7 cellular contexts compared by ENCODE assay signal in genomic region chr17:41666708-41667279, GRCh38.
DNase-seq lines count a peak whose midpoint lies in the region; ATAC-seq and TF ChIP-seq lines count a peak whose summit lies in the region.

No MANE protein-coding gene starts in this region.

- DNase-seq in NCI-H2227 treated with DMSO at 0.1 percent for 48 hours (lab: John Stamatoyannopoulos, UW), result peak; percentile 53
- DNase-seq in activated CD4-positive, alpha-beta T cell treated with anti-CD3 and anti-CD28 coated beads for 24 hours (ENCODE audit: low read depth in 2 of 2), result peak; percentile 85 to 94
- DNase-seq in choroid plexus epithelial cell (ENCODE audit: low read depth), result peak; percentile 76
- peak; percentile 89 for DNase-seq in left kidney (ENCODE audit: low read depth, low spot score)
- DNase-seq in stimulated activated CD4-positive, alpha-beta T cell treated with anti-CD3 and anti-CD28 coated beads, Interleukin-2, amount 100 ng/mL, for 4 hours (ENCODE audit: low read depth), result peak; percentile 78

- peak; percentile 94 for TF ChIP-seq CTCF in choroid plexus epithelial cell (conservative IDR thresholded peaks at IDR 0.05; ENCODE audit: low read depth, low read length)

- peak; percentile 34 for TF ChIP-seq POLR2A in GM15510 (IDR thresholded peaks at IDR 0.05; ENCODE audit: borderline replicate concordance, extremely low read depth, insufficient read length)

- H3K4me3 ChIP-seq in choroid plexus epithelial cell (ENCODE audit: low read depth, low read length), result peak overlapping the region; percentile 62

- ATAC-seq in HG03103 (IDR thresholded peaks at IDR 0.05; ENCODE audit: low read depth, unreplicated experiment), result peak; percentile 33

Comparison
In these comparisons a context has a peak if more than half of its experiments do, and no peak if none do; other contexts are left out.
1. Peak in every context shown above with its lines: DNase-seq, ATAC-seq and H3K4me3 ChIP-seq.